In genomic region chr1:200907611-200908097, GRCh38 we compare ENCODE assay signal across 10 cellular contexts. TPM values are rescaled to one million over a fixed set of nuclear protein-coding genes. Genes with fewer than 3 reads are reported as not detected.
DNase-seq lines count a peak whose midpoint lies in the region; ATAC-seq, FAIRE-seq and TF ChIP-seq lines count a peak whose summit lies in the region.
"Had no signal": no experiment of that assay in that cellular context is flagged by ENCODE, and none has a peak within 500 bp of the region (broad histone marks: within the 10 kb centered on the region; RNA-seq: fewer than 3 reads in every experiment).

No MANE protein-coding gene starts in this region.

- H3K27ac ChIP-seq in BLaER1 (peak overlapping the region; percentile 62; the same call in 1 of the 2 replicates), K562 (ENCODE audit: extremely low read depth, low read depth, low read length) (no peak overlapping the region)

- H3K4me3 ChIP-seq in BLaER1 (no peak overlapping the region), K562 (no peak overlapping the region)

- ATAC-seq in GM19438 (IDR thresholded peaks at IDR 0.05; ENCODE audit: low read depth, unreplicated experiment) (peak; percentile 35), HG03196 (IDR thresholded peaks at IDR 0.05; ENCODE audit: unreplicated experiment) (peak; percentile 42), K562 (no peak)
- no peak for ATAC-seq in activated naive CD8-positive, alpha-beta T cell treated with anti-CD3 and anti-CD28 coated beads, Interleukin-2, amount 50 U/mL, for 24 hours
- ATAC-seq in activated T-cell treated with anti-CD3 and anti-CD28 coated beads, Interleukin-2, amount 50 U/mL, for 4 hours, result no peak

- H3K4me1 ChIP-seq in BLaER1 (peaks cover 55% of the 10 kb centered on the region), K562 (replicated peaks in 1 of 2; ENCODE audit: control insufficient read depth in 2 of 2, insufficient read depth in 2 of 2, low read length in 2 of 2) (peaks cover 0 to 5% of the 10 kb centered on the region in 2 experiments; a peak in 1 of 5 replicates)

- H3K9me1 ChIP-seq in K562 (ENCODE audit: control insufficient read depth, insufficient read depth, low read length), result no peaks in the 10 kb centered on the region

- H3K9ac ChIP-seq in BLaER1 (peak overlapping the region; percentile 29; the same call in 1 of the 2 replicates), K562 (ENCODE audit: insufficient read depth in 1 of 2, low read depth in 2 of 2, low read length in 2 of 2) (no peak overlapping the region)

- POLR2A ChIA-PET in K562 (lab: Yijun Ruan, JAX), result interaction anchor here (0.6 to 1.0 kb wide), 2 partner anchors 10 to 174 kb away, joined by 3 to 4 read pairs; no protein-coding TSS in a partner anchor

- CTCF ChIA-PET in K562 (lab: Yijun Ruan, JAX; ENCODE audit: low intra/inter-chr PET ratio), result no interaction called here

- peak; percentile 49 for FAIRE-seq in K562 (lab: Jason Lieb, UNC)

- peaks cover 21% of the 10 kb centered on the region for H3K4me1 Mint-ChIP-seq in activated naive CD8-positive, alpha-beta T cell treated with anti-CD3 and anti-CD28 coated beads, Interleukin-2, amount 50 U/mL, for 24 hours
- peaks cover 17% of the 10 kb centered on the region for H3K4me1 Mint-ChIP-seq in activated T-cell treated with anti-CD3 and anti-CD28 coated beads, Interleukin-2, amount 50 U/mL, for 4 hours (ENCODE audit: low read depth)

- WGBS in K562 (ENCODE audit: insufficient coverage, low coverage, missing lambda C conversion rate), result 3% methylated on average over 5 of the region's 5 CpGs

- no peak for TF ChIP-seq EP300 in K562 (IDR thresholded peaks at IDR 0.05; ENCODE audit: low read length)

- no TSS peak for BruUV-seq in K562 (replicated peaks; lab: Mats Ljungman, UMichigan)

- no peaks in the 10 kb centered on the region for H3K79me2 ChIP-seq in K562 (ENCODE audit: control insufficient read depth, insufficient read depth, low read length)

- TF ChIP-seq RAD21 in K562 (CRISPR knock-in tag; conservative IDR thresholded peaks at IDR 0.05 in 1 of 2, IDR thresholded peaks at IDR 0.05 in 1 of 2), result no peak

- H3K27me3 ChIP-seq in BLaER1 (no peaks in the 10 kb centered on the region), K562 (ENCODE audit: control insufficient read depth in 2 of 2, insufficient read depth in 2 of 2, low read length in 2 of 2) (peaks cover 47 to 70% of the 10 kb centered on the region in 2 experiments)

- TF ChIP-seq CTCF in K562 (IDR thresholded peaks at IDR 0.05 in 2 of 3, conservative IDR thresholded peaks at IDR 0.05 in 1 of 3; ENCODE audit: insufficient read depth in 2 of 3, low read depth in 1 of 3, low read length in 3 of 3), result no peak

- no peak overlapping the region for H3K27ac Mint-ChIP-seq in activated naive CD8-positive, alpha-beta T cell treated with anti-CD3 and anti-CD28 coated beads, Interleukin-2, amount 50 U/mL, for 24 hours
- H3K27ac Mint-ChIP-seq: CD4-positive, CD25-positive, alpha-beta regulatory T cell had no signal

- H2AFZ ChIP-seq in K562 (ENCODE audit: low read depth, low read length), result no peak overlapping the region

- no peak for TF ChIP-seq POLR2A in K562 (conservative IDR thresholded peaks at IDR 0.05)

- in situ Hi-C loops in K562 (cut with MboI), result no loop called here

- H3K36me3 ChIP-seq in BLaER1 (no peaks in the 10 kb centered on the region), K562 (ENCODE audit: control insufficient read depth, insufficient read depth, low read length) (no peaks in the 10 kb centered on the region)

- H3K27me3 Mint-ChIP-seq in activated naive CD8-positive, alpha-beta T cell treated with anti-CD3 and anti-CD28 coated beads, Interleukin-2, amount 50 U/mL, for 24 hours, result peaks cover 31% of the 10 kb centered on the region
- H3K27me3 Mint-ChIP-seq in activated T-cell treated with anti-CD3 and anti-CD28 coated beads, Interleukin-2, amount 50 U/mL, for 4 hours (ENCODE audit: low read depth), result peaks cover 3% of the 10 kb centered on the region
- H3K27me3 Mint-ChIP-seq: progenitor cell of endocrine pancreas had no signal

- H3K4me2 ChIP-seq in BLaER1 (peak overlapping the region; percentile 71), K562 (ENCODE audit: insufficient read depth, low read length) (no peak overlapping the region)

- H3K9me3 Mint-ChIP-seq in activated naive CD8-positive, alpha-beta T cell treated with anti-CD3 and anti-CD28 coated beads, Interleukin-2, amount 50 U/mL, for 24 hours, result no peaks in the 10 kb centered on the region
- H3K9me3 Mint-ChIP-seq in activated T-cell treated with anti-CD3 and anti-CD28 coated beads, Interleukin-2, amount 50 U/mL, for 4 hours, result no peaks in the 10 kb centered on the region

- H3K4me3 Mint-ChIP-seq in activated naive CD8-positive, alpha-beta T cell treated with anti-CD3 and anti-CD28 coated beads, Interleukin-2, amount 50 U/mL, for 24 hours, result no peak overlapping the region
- no peak overlapping the region for H3K4me3 Mint-ChIP-seq in activated T-cell treated with anti-CD3 and anti-CD28 coated beads, Interleukin-2, amount 50 U/mL, for 4 hours
- H3K4me3 Mint-ChIP-seq: CD4-positive, CD25-positive, alpha-beta regulatory T cell had no signal

- intact Hi-C loops in K562 (cut with micrococcal nuclease), result no loop called here

- H4K20me1 ChIP-seq in BLaER1 (no peaks in the 10 kb centered on the region), K562 (replicated peaks; ENCODE audit: control insufficient read depth, insufficient read depth, low read length) (peaks cover 1% of the 10 kb centered on the region; the same call in 1 of the 2 replicates)

- no peaks in the 10 kb centered on the region for H3K36me3 Mint-ChIP-seq in activated naive CD8-positive, alpha-beta T cell treated with anti-CD3 and anti-CD28 coated beads, Interleukin-2, amount 50 U/mL, for 24 hours (ENCODE audit: low read depth)
- no peaks in the 10 kb centered on the region for H3K36me3 Mint-ChIP-seq in activated T-cell treated with anti-CD3 and anti-CD28 coated beads, Interleukin-2, amount 50 U/mL, for 4 hours (ENCODE audit: insufficient read depth)
- H3K36me3 Mint-ChIP-seq: CD4-positive, CD25-positive, alpha-beta regulatory T cell had no signal

- H3K9me3 ChIP-seq in BLaER1 (no peaks in the 10 kb centered on the region), K562 (replicated peaks; ENCODE audit: control insufficient read depth, insufficient read depth, low read depth, low read length) (no peaks in the 10 kb centered on the region)

- no peak for DNase-seq in K562 (ENCODE audit: extremely low read depth in 1 of 4, low spot score in 3 of 4)
- DNase-seq in NCI-H345 treated with DMSO at 0.1 percent for 48 hours (lab: John Stamatoyannopoulos, UW; ENCODE audit: unreplicated experiment), result no peak
- no peak for DNase-seq in NCI-H187 (lab: John Stamatoyannopoulos, UW)
- DNase-seq in activated naive CD8-positive, alpha-beta T cell treated with anti-CD3 and anti-CD28 coated beads, Interleukin-2, amount 50 U/mL, for 24 hours, result no peak
- no peak for DNase-seq in activated T-cell treated with anti-CD3 and anti-CD28 coated beads, Interleukin-2, amount 50 U/mL, for 4 hours
- DNase-seq: CD4-positive, CD25-positive, alpha-beta regulatory T cell had no signal

TF ChIP-seq in K562, 482 proteins besides CTCF, POLR2A, EP300 and RAD21 (continues in another document):
- no peak for TF ChIP-seq MTA3 (IDR thresholded peaks at IDR 0.05; ENCODE audit: borderline replicate concordance)
- 0 out of 2 replicates have a peak, but pooled peaks have one; percentile 12 for TF ChIP-seq CEBPG (CRISPR knock-in tag; IDR thresholded peaks at IDR 0.05)
- no peak for TF ChIP-seq CEBPG (tag; conservative IDR thresholded peaks at IDR 0.05 in 1 of 2, IDR thresholded peaks at IDR 0.05 in 1 of 2)

RNA-seq across cellular contexts. Expression of gene INAVA, which starts 13.0 kb away (rescaled TPM):
- not detected in 2 replicates for total RNA-seq in K562 (2011; cell fraction: chromatin; rRNA removed; ENCODE audit: low replicate concordance)
- total RNA-seq in K562 (2011; cell fraction: nucleolus; rRNA removed), result not detected in 2 replicates
- total RNA-seq in K562 (2011; cell fraction: nucleoplasm; rRNA removed), result not detected in 2 replicates
- total RNA-seq in K562 (2014; rRNA removed), result not detected in 2 replicates
- not detected in 2 replicates for total RNA-seq in K562 (2014; rRNA removed; fragmentation: Illumina TruSeq; extraction: Trizol)
- not detected in 2 replicates for total RNA-seq in K562 (2015; rRNA removed; fragmentation: Illumina TruSeq; extraction: Trizol)
- 0.09 TPM in 1 of 2 replicates, not detected in the other for total RNA-seq in K562 (2021)
- polyA plus RNA-seq in K562 (2011; rRNA removed), result not detected in 2 replicates
- polyA plus RNA-seq in K562 (2011; cell fraction: cytosol; rRNA removed), result not detected in 2 replicates
- polyA plus RNA-seq in K562 (2011; cell fraction: nucleus; rRNA removed), result not detected in 2 replicates
- polyA plus RNA-seq in K562 (2012), result not detected in 2 replicates
- not detected in 2 replicates for polyA plus RNA-seq in K562 (2014; fragmentation: Illumina TruSeq; extraction: Trizol)
- not detected for polyA plus RNA-seq in K562 (2014; fragmentation: Nextera tagmentation; extraction: Ambion mirVana)
- not detected in 2 replicates for polyA plus RNA-seq in K562 (2014; rRNA removed)
- not detected in 2 replicates for polyA minus RNA-seq in K562 (2011; rRNA and poly(A)+ RNA removed)
- polyA minus RNA-seq in K562 (2011; cell fraction: cytosol; rRNA and poly(A)+ RNA removed), result not detected in 2 replicates
- polyA minus RNA-seq in K562 (2011; cell fraction: nucleus; rRNA and poly(A)+ RNA removed), result not detected in 2 replicates
- total RNA-seq in activated T-cell treated with anti-CD3 and anti-CD28 coated beads, Interleukin-2, amount 50 U/mL, for 4 hours, result under 1 TPM; 0.13 to 0.29 (median 0.22) TPM
- total RNA-seq: CD4-positive, CD25-positive, alpha-beta regulatory T cell had no signal

RNA-seq across cellular contexts. Expression of gene GPR25, which starts 34.9 kb away (rescaled TPM):
- total RNA-seq in K562 (2011; cell fraction: chromatin; rRNA removed; ENCODE audit: low replicate concordance), result not detected in 2 replicates
- not detected in 2 replicates for total RNA-seq in K562 (2011; cell fraction: nucleolus; rRNA removed)
- total RNA-seq in K562 (2011; cell fraction: nucleoplasm; rRNA removed), result not detected in 2 replicates
- not detected in 2 replicates for total RNA-seq in K562 (2014; rRNA removed)
- not detected in 2 replicates for total RNA-seq in K562 (2014; rRNA removed; fragmentation: Illumina TruSeq; extraction: Trizol)
- total RNA-seq in K562 (2015; rRNA removed; fragmentation: Illumina TruSeq; extraction: Trizol), result not detected in 2 replicates
- total RNA-seq in K562 (2021), result not detected in 2 replicates
- polyA plus RNA-seq in K562 (2011; rRNA removed), result not detected in 2 replicates
- polyA plus RNA-seq in K562 (2011; cell fraction: cytosol; rRNA removed), result not detected in 2 replicates
- not detected in 2 replicates for polyA plus RNA-seq in K562 (2011; cell fraction: nucleus; rRNA removed)
- not detected in 2 replicates for polyA plus RNA-seq in K562 (2012)
- not detected in 2 replicates for polyA plus RNA-seq in K562 (2014; fragmentation: Illumina TruSeq; extraction: Trizol)
- not detected for polyA plus RNA-seq in K562 (2014; fragmentation: Nextera tagmentation; extraction: Ambion mirVana)
- polyA plus RNA-seq in K562 (2014; rRNA removed), result not detected in 2 replicates
- polyA minus RNA-seq in K562 (2011; rRNA and poly(A)+ RNA removed), result not detected in 2 replicates
- not detected in 2 replicates for polyA minus RNA-seq in K562 (2011; cell fraction: cytosol; rRNA and poly(A)+ RNA removed)
- not detected in 2 replicates for polyA minus RNA-seq in K562 (2011; cell fraction: nucleus; rRNA and poly(A)+ RNA removed)
- under 1 TPM in 1 of 3 donors, not detected in 2; 0.16 TPM for total RNA-seq in activated T-cell treated with anti-CD3 and anti-CD28 coated beads, Interleukin-2, amount 50 U/mL, for 4 hours
- total RNA-seq: progenitor cell of endocrine pancreas had no signal

Comparison
In these comparisons a context has a peak if more than half of its experiments do, and no peak if none do; other contexts are left out.
1. ATAC-seq: peak in GM19438 (single experiment) and HG03196 (single experiment); none in K562 (single experiment), activated naive CD8-positive, alpha-beta T cell treated with anti-CD3 and anti-CD28 coated beads, Interleukin-2, amount 50 U/mL, for 24 hours (single experiment) and activated T-cell treated with anti-CD3 and anti-CD28 coated beads, Interleukin-2, amount 50 U/mL, for 4 hours (0 of 2).